12 cellular contexts compared by ENCODE assay signal in the genomic region with DNA sequence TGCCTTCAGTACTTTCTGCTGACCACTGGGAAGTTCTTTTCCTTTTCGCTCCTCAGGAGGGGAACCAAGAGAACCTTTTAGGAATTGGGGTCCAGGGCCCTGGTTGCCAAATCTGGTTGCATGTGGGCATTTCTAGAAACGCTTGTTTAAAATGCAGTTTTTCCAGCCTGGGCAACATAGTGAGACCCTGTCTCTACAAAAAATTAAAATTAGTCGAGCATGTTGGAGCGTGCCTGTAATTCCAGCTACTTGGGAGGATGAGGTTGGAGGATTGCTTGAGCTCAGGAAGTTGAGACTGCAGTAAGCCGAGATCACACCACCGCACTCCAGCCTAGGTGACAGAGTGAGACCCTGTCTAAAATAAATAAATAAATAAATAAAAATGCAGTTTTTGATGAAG. TPM values are rescaled to one million over a fixed set of nuclear protein-coding genes. Genes with fewer than 3 reads are reported as not detected.
A peak's percentile ranks its signal among the peaks of the same experiment; 100 is the strongest.
DNase-seq lines count a peak whose midpoint lies in the region; ATAC-seq, FAIRE-seq and TF ChIP-seq lines count a peak whose summit lies in the region.
"Had no signal": no experiment of that assay in that cellular context is flagged by ENCODE, and none has a peak within 500 bp of the region (broad histone marks: within the 10 kb centered on the region; RNA-seq: fewer than 3 reads in every experiment).

No MANE protein-coding gene starts in this region.

- POLR2A ChIA-PET in A673 (lab: Charles Lee; ENCODE audit: low non-redundant PET), result no interaction called here
- POLR2A ChIA-PET in HCT116 (lab: Charles Lee), result interaction anchor here (1.0 to 1.6 kb wide), 2 partner anchors 10 to 47 kb away, joined by 4 to 6 read pairs; no protein-coding TSS in a partner anchor
- POLR2A ChIA-PET in activated naive CD8-positive, alpha-beta T cell treated with anti-CD3 and anti-CD28 coated beads, Interleukin-2, amount 10 ng/mL, durations not matched to agents 7 days and 5 days (lab: Charles Lee), result interaction anchor here (0.9 to 3.9 kb wide), 3 partner anchors 28 to 75 kb away, joined by 4 to 24 read pairs (median 18); partner anchors contain the start of genes CDK5RAP3 and SP2
- POLR2A ChIA-PET in HepG2 (lab: Yijun Ruan, JAX), result interaction anchor here (1.6 to 3.0 kb wide), 13 partner anchors 8 to 111 kb away, joined by 4 to 67 read pairs (median 16); partner anchors contain the start of genes CDK5RAP3, LRRC46, MRPL10 and NFE2L1

- peaks cover 14% of the 10 kb centered on the region for H3K79me2 ChIP-seq in HCT116 (ENCODE audit: insufficient read depth, low read length)
- H3K79me2 ChIP-seq in HepG2 (ENCODE audit: insufficient read depth, low read length), result peaks cover 20% of the 10 kb centered on the region

- peak overlapping the region; percentile 97 for H3K4me3 Mint-ChIP-seq in activated naive CD8-positive, alpha-beta T cell treated with anti-CD3 and anti-CD28 coated beads, Interleukin-2, amount 10 ng/mL, durations not matched to agents 7 days and 5 days

- no peaks in the 10 kb centered on the region for H3K27me3 Mint-ChIP-seq in activated naive CD8-positive, alpha-beta T cell treated with anti-CD3 and anti-CD28 coated beads, Interleukin-2, amount 10 ng/mL, durations not matched to agents 7 days and 5 days

- H3K4me2 ChIP-seq in HCT116 (ENCODE audit: low read length) (peak overlapping the region; percentile 95), HepG2 (ENCODE audit: low read depth, low read length) (peak overlapping the region; percentile 97)

- CTCF ChIA-PET in A673 (lab: Charles Lee), result no interaction called here
- CTCF ChIA-PET in HCT116 (lab: Charles Lee), result interaction anchor here (1.2 to 2.3 kb wide), 6 partner anchors 15 to 102 kb away, joined by 4 to 13 read pairs (median 4); partner anchors contain the start of genes CDK5RAP3, PRR15L and SCRN2
- CTCF ChIA-PET in HepG2 (lab: Yijun Ruan, JAX; ENCODE audit: low intra/inter-chr PET ratio, low total read pairs), result no interaction called here

- H3K9me3 ChIP-seq in A673 (ENCODE audit: low read depth, low read length, poor library complexity, severe bottlenecking) (no peaks in the 10 kb centered on the region), HCT116 (ENCODE audit: control insufficient read depth in 1 of 2, insufficient read depth in 1 of 2, low read depth in 1 of 2, low read length in 2 of 2) (no peaks in the 10 kb centered on the region), HepG2 (ENCODE audit: low read length) (no peaks in the 10 kb centered on the region)
- H3K9me3 ChIP-seq: vagina had no signal

- in situ Hi-C loops in HepG2 (cut with HindIII; ENCODE audit: extremely low pct_ligation_motif_present, low pct_unique_long_range_greater_than_20kb), result no loop called here

- TF ChIP-seq POLR2A in HCT116 (IDR thresholded peaks at IDR 0.05; ENCODE audit: borderline replicate concordance, extremely low read depth, insufficient read depth, insufficient read length), result no peak
- TF ChIP-seq POLR2A in HepG2 (IDR thresholded peaks at IDR 0.05; ENCODE audit: insufficient read depth in 1 of 2, low read depth in 2 of 2, low read length in 2 of 2), result no peak

- no peak overlapping the region for H2AFZ ChIP-seq in HCT116 (ENCODE audit: low read depth, low read length, poor library complexity, severe bottlenecking)
- H2AFZ ChIP-seq in HepG2 (ENCODE audit: low read length), result no peak overlapping the region

- 54% methylated on average over 6 of the region's 6 CpGs for WGBS in HepG2 (ENCODE audit: low lambda C conversion rate)

- FAIRE-seq in HepG2 (lab: Jason Lieb, UNC), result no peak
- FAIRE-seq: H54 had no signal

- no peak for TF ChIP-seq RAD21 in HCT116 (IDR thresholded peaks at IDR 0.05; ENCODE audit: low read depth)
- TF ChIP-seq RAD21 in HepG2 (CRISPR knock-in tag; IDR thresholded peaks at IDR 0.05), result no peak

- H3K4me3 ChIP-seq in A673 (ENCODE audit: low read depth, low read length, poor library complexity, severe bottlenecking), result peak overlapping the region; percentile 63
- peak overlapping the region; percentile 88 to 92 for H3K4me3 ChIP-seq in HCT116 (replicated peaks in 1 of 2; ENCODE audit: low read depth in 1 of 2, low read length in 2 of 2)
- peak overlapping the region; percentile 75 to 87 (median 76) for H3K4me3 ChIP-seq in HepG2 (replicated peaks in 1 of 3; ENCODE audit: insufficient read depth in 1 of 3, low read depth in 2 of 3, low read length in 3 of 3)

- no peak for TF ChIP-seq CTCF in A673 (conservative IDR thresholded peaks at IDR 0.05; ENCODE audit: low read depth, low read length)
- TF ChIP-seq CTCF in HCT116 (IDR thresholded peaks at IDR 0.05 in 2 of 3, conservative IDR thresholded peaks at IDR 0.05 in 1 of 3; ENCODE audit: borderline replicate concordance in 1 of 3, insufficient read depth in 1 of 3, low read depth in 2 of 3, low read length in 2 of 3), result no peak
- TF ChIP-seq CTCF in HepG2 (CRISPR knock-in tag; IDR thresholded peaks at IDR 0.05), result no peak

- BruUV-seq in A673 (replicated peaks; lab: Mats Ljungman, UMichigan), result no TSS peak
- BruUV-seq in HCT116 (replicated peaks; lab: Mats Ljungman, UMichigan), result no TSS peak
- BruUV-seq in HepG2 (replicated peaks; lab: Mats Ljungman, UMichigan), result no TSS peak

- RAD21 ChIA-PET in HCT116 (lab: Charles Lee; ENCODE audit: low non-redundant PET in 1 of 2, low total read pairs in 2 of 2, uncharacterized antibody in 2 of 2, unreplicated experiment in 2 of 2), result no interaction called here

- peak overlapping the region; percentile 90 for H3K9ac ChIP-seq in HCT116 (ENCODE audit: low read length)
- peak overlapping the region; percentile 90 for H3K9ac ChIP-seq in HepG2 (ENCODE audit: insufficient read depth, low read depth, low read length)

- H3K27ac Mint-ChIP-seq in activated naive CD8-positive, alpha-beta T cell treated with anti-CD3 and anti-CD28 coated beads, Interleukin-2, amount 10 ng/mL, durations not matched to agents 7 days and 5 days, result peak overlapping the region; percentile 78

- TF ChIP-seq EP300 in HepG2 (IDR thresholded peaks at IDR 0.05; ENCODE audit: low read depth in 2 of 2, low read length in 2 of 2) (no peak), HepG2 (CRISPR knock-in tag; IDR thresholded peaks at IDR 0.05; ENCODE audit: borderline replicate concordance) (no peak)

- peaks cover 42% of the 10 kb centered on the region for H3K4me1 Mint-ChIP-seq in activated naive CD8-positive, alpha-beta T cell treated with anti-CD3 and anti-CD28 coated beads, Interleukin-2, amount 10 ng/mL, durations not matched to agents 7 days and 5 days

- peaks cover 2% of the 10 kb centered on the region for H3K9me3 Mint-ChIP-seq in activated naive CD8-positive, alpha-beta T cell treated with anti-CD3 and anti-CD28 coated beads, Interleukin-2, amount 10 ng/mL, durations not matched to agents 7 days and 5 days

- DNase-seq in A673 (ENCODE audit: low spot score) (no peak), HCT116 (ENCODE audit: low read depth, low spot score) (no peak), HepG2 (ENCODE audit: low spot score) (no peak), NCI-H2196 (lab: John Stamatoyannopoulos, UW; ENCODE audit: unreplicated experiment) (no peak)
- no peak for DNase-seq in activated naive CD8-positive, alpha-beta T cell treated with anti-CD3 and anti-CD28 coated beads, Interleukin-2, amount 10 ng/mL, durations not matched to agents 7 days and 5 days
- DNase-seq in activated effector memory CD4-positive, alpha-beta T cell treated with anti-CD3 and anti-CD28 coated beads, Interleukin-2, amount 50 U/mL, for 16 hours, result no peak
- no peak for DNase-seq in activated CD4-positive, CD25-positive, alpha-beta regulatory T cell (lab: John Stamatoyannopoulos, UW)
- DNase-seq: effector CD8-positive, alpha-beta T cell; NCI-H1092 had no signal

- ATAC-seq in HCT116 (no peak), HepG2 (no peak), HG03025 (IDR thresholded peaks at IDR 0.05; ENCODE audit: low FRiP score, unreplicated experiment) (no peak)
- no peak for ATAC-seq in activated naive CD8-positive, alpha-beta T cell treated with anti-CD3 and anti-CD28 coated beads, Interleukin-2, amount 10 ng/mL, durations not matched to agents 7 days and 5 days (ENCODE audit: low read depth)

- H3K36me3 Mint-ChIP-seq in activated naive CD8-positive, alpha-beta T cell treated with anti-CD3 and anti-CD28 coated beads, Interleukin-2, amount 10 ng/mL, durations not matched to agents 7 days and 5 days, result peaks cover 17% of the 10 kb centered on the region

- H4K20me1 ChIP-seq in HCT116 (ENCODE audit: insufficient read depth) (no peaks in the 10 kb centered on the region), HepG2 (ENCODE audit: insufficient read depth, low read length) (no peaks in the 10 kb centered on the region)

- H3K27me3 ChIP-seq in A673 (replicated peaks; ENCODE audit: insufficient read depth, low read depth, low read length, poor library complexity) (no peaks in the 10 kb centered on the region), HCT116 (ENCODE audit: insufficient read depth, low read length) (no peaks in the 10 kb centered on the region), HepG2 (ENCODE audit: control insufficient read depth in 1 of 2, insufficient read depth in 2 of 2, low read length in 2 of 2) (no peaks in the 10 kb centered on the region)
- H3K27me3 ChIP-seq: vagina had no signal

- intact Hi-C loops in A673 (cut with micrococcal nuclease; ENCODE audit: unreplicated experiment), result loop anchor here (10.0 kb wide), 1 partner anchor 98 kb away; the partner anchor contains the start of gene SCRN2
- intact Hi-C loops in HCT116 (cut with micrococcal nuclease), result no loop called here
- intact Hi-C loops in HepG2 (cut with micrococcal nuclease; ENCODE audit: unreplicated experiment), result no loop called here

- H3K36me3 ChIP-seq in A673 (ENCODE audit: insufficient read depth, low read length, poor library complexity, severe bottlenecking) (no peaks in the 10 kb centered on the region), HCT116 (ENCODE audit: control insufficient read depth in 1 of 2, insufficient read depth in 2 of 2, low read length in 2 of 2) (peaks cover 10 to 12% of the 10 kb centered on the region in 2 experiments; a peak in 3 of 4 replicates), HepG2 (replicated peaks in 1 of 2; ENCODE audit: control insufficient read depth in 1 of 2, insufficient read depth in 2 of 2, low read length in 2 of 2) (peaks cover 6 to 35% of the 10 kb centered on the region in 2 experiments)

- H3K4me1 ChIP-seq in A673 (ENCODE audit: insufficient read depth, low read length, poor library complexity, severe bottlenecking), result peaks cover 5% of the 10 kb centered on the region
- peaks cover 22 to 55% of the 10 kb centered on the region in 2 experiments for H3K4me1 ChIP-seq in HCT116 (ENCODE audit: control insufficient read depth in 1 of 2, insufficient read depth in 2 of 2, low read length in 2 of 2)
- H3K4me1 ChIP-seq in HepG2 (ENCODE audit: insufficient read depth, low read length), result peaks cover 87% of the 10 kb centered on the region

- no peaks in the 10 kb centered on the region for H3K9me2 ChIP-seq in HCT116 (ENCODE audit: insufficient read depth)

- H3K27ac ChIP-seq in A673 (ENCODE audit: low read depth, low read length, poor library complexity, severe bottlenecking) (peak overlapping the region; percentile 66), HCT116 (ENCODE audit: low read depth, low read length) (peak overlapping the region; percentile 81), HepG2 (ENCODE audit: extremely low read length, insufficient read depth, low read length) (peak overlapping the region; percentile 95)

RNA-seq across cellular contexts. Expression of gene PNPO, which starts 1.2 kb away (rescaled TPM):
- total RNA-seq in A673 (2021) (12.3 and 14.6 TPM in 2 replicates), HCT116 (2021; ENCODE audit: unreplicated experiment) (74.9 TPM), HepG2 (2016; rRNA removed; fragmentation: Illumina TruSeq; extraction: Trizol) (63.3 and 110 TPM in 2 replicates)
- polyA plus RNA-seq in HCT116 (2012), result 34.5 and 36.3 TPM in 2 replicates
- 10 to 100 TPM; 32.5 to 32.8 TPM for total RNA-seq in activated naive CD8-positive, alpha-beta T cell treated with anti-CD3 and anti-CD28 coated beads, Interleukin-2, amount 10 ng/mL, durations not matched to agents 7 days and 5 days
- total RNA-seq in HepG2 (2016; cell fraction: cytosol; rRNA removed; fragmentation: Illumina TruSeq; extraction: Trizol; ENCODE audit: low read depth), result 8.6 and 9.4 TPM in 2 replicates
- total RNA-seq in HepG2 (2016; cell fraction: insoluble cytoplasmic fraction; rRNA removed; fragmentation: Illumina TruSeq; extraction: Trizol), result 66.0 and 103 TPM in 2 replicates
- total RNA-seq in HepG2 (2016; cell fraction: membrane; rRNA removed; fragmentation: Illumina TruSeq; extraction: Trizol), result 30.0 and 31.1 TPM in 2 replicates
- total RNA-seq in HepG2 (2016; cell fraction: nucleus; rRNA removed; fragmentation: Illumina TruSeq; extraction: Trizol), result 31.0 and 31.3 TPM in 2 replicates
- 47.9 and 48.1 TPM in 2 replicates for polyA plus RNA-seq in HepG2 (2011; rRNA removed)
- polyA plus RNA-seq in HepG2 (2011; cell fraction: cytosol; rRNA removed), result 42.3 and 49.3 TPM in 2 replicates
- polyA plus RNA-seq in HepG2 (2011; cell fraction: nucleus; rRNA removed), result 24.7 and 35.1 TPM in 2 replicates
- 19.7 and 25.0 TPM in 2 replicates for polyA plus RNA-seq in HepG2 (2012)
- polyA plus RNA-seq in HepG2 (2016; cell fraction: cytosol; fragmentation: Illumina TruSeq; extraction: Trizol; ENCODE audit: low read depth), result 4.4 and 5.2 TPM in 2 replicates
- polyA plus RNA-seq in HepG2 (2016; cell fraction: insoluble cytoplasmic fraction; fragmentation: Illumina TruSeq; extraction: Trizol; ENCODE audit: low read depth), result 60.3 and 63.0 TPM in 2 replicates
- polyA plus RNA-seq in HepG2 (2016; cell fraction: membrane; fragmentation: Illumina TruSeq; extraction: Trizol; ENCODE audit: low read depth), result 18.9 and 19.7 TPM in 2 replicates
- 38.2 and 38.8 TPM in 2 replicates for polyA plus RNA-seq in HepG2 (2016; cell fraction: nucleus; fragmentation: Illumina TruSeq; extraction: Trizol; ENCODE audit: insufficient read depth, low read depth)
- 64.3 and 90.4 TPM in 2 replicates for polyA minus RNA-seq in HepG2 (2011; rRNA and poly(A)+ RNA removed; ENCODE audit: low replicate concordance)
- polyA minus RNA-seq in HepG2 (2011; cell fraction: cytosol; rRNA and poly(A)+ RNA removed), result 33.1 and 41.3 TPM in 2 replicates
- 24.2 and 35.4 TPM in 2 replicates for polyA minus RNA-seq in HepG2 (2011; cell fraction: nucleus; rRNA and poly(A)+ RNA removed)

RNA-seq across cellular contexts. Expression of gene PRR15L, which starts 15.1 kb away (rescaled TPM):
- total RNA-seq in A673 (2021) (not detected in 2 replicates), HCT116 (2021; ENCODE audit: unreplicated experiment) (0.34 TPM), HepG2 (2016; rRNA removed; fragmentation: Illumina TruSeq; extraction: Trizol) (2.0 and 2.4 TPM in 2 replicates)
- 0.84 and 0.99 TPM in 2 replicates for polyA plus RNA-seq in HCT116 (2012)
- total RNA-seq in activated naive CD8-positive, alpha-beta T cell treated with anti-CD3 and anti-CD28 coated beads, Interleukin-2, amount 10 ng/mL, durations not matched to agents 7 days and 5 days, result not detected
- 0.40 and 0.62 TPM in 2 replicates for total RNA-seq in HepG2 (2016; cell fraction: cytosol; rRNA removed; fragmentation: Illumina TruSeq; extraction: Trizol; ENCODE audit: low read depth)
- total RNA-seq in HepG2 (2016; cell fraction: insoluble cytoplasmic fraction; rRNA removed; fragmentation: Illumina TruSeq; extraction: Trizol), result 1.9 and 2.5 TPM in 2 replicates
- total RNA-seq in HepG2 (2016; cell fraction: membrane; rRNA removed; fragmentation: Illumina TruSeq; extraction: Trizol), result 0.93 and 1.0 TPM in 2 replicates
- 0.65 and 0.88 TPM in 2 replicates for total RNA-seq in HepG2 (2016; cell fraction: nucleus; rRNA removed; fragmentation: Illumina TruSeq; extraction: Trizol)
- polyA plus RNA-seq in HepG2 (2011; rRNA removed), result 0.44 and 0.47 TPM in 2 replicates
- polyA plus RNA-seq in HepG2 (2011; cell fraction: cytosol; rRNA removed), result 0.64 and 0.77 TPM in 2 replicates
- 0.37 and 0.81 TPM in 2 replicates for polyA plus RNA-seq in HepG2 (2011; cell fraction: nucleus; rRNA removed)
- 0.49 and 0.95 TPM in 2 replicates for polyA plus RNA-seq in HepG2 (2012)
- polyA plus RNA-seq in HepG2 (2016; cell fraction: cytosol; fragmentation: Illumina TruSeq; extraction: Trizol; ENCODE audit: low read depth), result 0.11 and 0.28 TPM in 2 replicates
- polyA plus RNA-seq in HepG2 (2016; cell fraction: insoluble cytoplasmic fraction; fragmentation: Illumina TruSeq; extraction: Trizol; ENCODE audit: low read depth), result 2.2 TPM in 2 replicates
- polyA plus RNA-seq in HepG2 (2016; cell fraction: membrane; fragmentation: Illumina TruSeq; extraction: Trizol; ENCODE audit: low read depth), result 0.43 and 0.52 TPM in 2 replicates
- 1.1 and 1.2 TPM in 2 replicates for polyA plus RNA-seq in HepG2 (2016; cell fraction: nucleus; fragmentation: Illumina TruSeq; extraction: Trizol; ENCODE audit: insufficient read depth, low read depth)
- polyA minus RNA-seq in HepG2 (2011; rRNA and poly(A)+ RNA removed; ENCODE audit: low replicate concordance), result 1.4 TPM in 1 of 2 replicates, not detected in the other
- polyA minus RNA-seq in HepG2 (2011; cell fraction: cytosol; rRNA and poly(A)+ RNA removed), result 0.40 and 0.44 TPM in 2 replicates
- polyA minus RNA-seq in HepG2 (2011; cell fraction: nucleus; rRNA and poly(A)+ RNA removed), result 0.62 TPM in 1 of 2 replicates, not detected in the other

RNA-seq across cellular contexts. Expression of gene CDK5RAP3, which starts 28.3 kb away (rescaled TPM):
- total RNA-seq in A673 (2021), result 172 and 204 TPM in 2 replicates
- 255 TPM for total RNA-seq in HCT116 (2021; ENCODE audit: unreplicated experiment)
- polyA plus RNA-seq in HCT116 (2012), result 315 and 319 TPM in 2 replicates
- 100 to 1,000 TPM; 286 to 287 TPM for total RNA-seq in activated naive CD8-positive, alpha-beta T cell treated with anti-CD3 and anti-CD28 coated beads, Interleukin-2, amount 10 ng/mL, durations not matched to agents 7 days and 5 days
- total RNA-seq in HepG2 (2016; rRNA removed; fragmentation: Illumina TruSeq; extraction: Trizol), result 86.8 and 128 TPM in 2 replicates
- 13.1 and 20.6 TPM in 2 replicates for total RNA-seq in HepG2 (2016; cell fraction: cytosol; rRNA removed; fragmentation: Illumina TruSeq; extraction: Trizol; ENCODE audit: low read depth)
- total RNA-seq in HepG2 (2016; cell fraction: insoluble cytoplasmic fraction; rRNA removed; fragmentation: Illumina TruSeq; extraction: Trizol), result 90.9 and 132 TPM in 2 replicates
- total RNA-seq in HepG2 (2016; cell fraction: membrane; rRNA removed; fragmentation: Illumina TruSeq; extraction: Trizol), result 26.2 and 30.9 TPM in 2 replicates
- total RNA-seq in HepG2 (2016; cell fraction: nucleus; rRNA removed; fragmentation: Illumina TruSeq; extraction: Trizol), result 159 and 187 TPM in 2 replicates
- polyA plus RNA-seq in HepG2 (2011; rRNA removed), result 154 and 183 TPM in 2 replicates
- 59.3 and 67.0 TPM in 2 replicates for polyA plus RNA-seq in HepG2 (2011; cell fraction: cytosol; rRNA removed)
- 2,013 and 2,090 TPM in 2 replicates for polyA plus RNA-seq in HepG2 (2011; cell fraction: nucleus; rRNA removed)
- polyA plus RNA-seq in HepG2 (2012), result 136 and 152 TPM in 2 replicates
- polyA plus RNA-seq in HepG2 (2016; cell fraction: cytosol; fragmentation: Illumina TruSeq; extraction: Trizol; ENCODE audit: low read depth), result 10.8 and 13.3 TPM in 2 replicates
- polyA plus RNA-seq in HepG2 (2016; cell fraction: insoluble cytoplasmic fraction; fragmentation: Illumina TruSeq; extraction: Trizol; ENCODE audit: low read depth), result 72.7 and 80.7 TPM in 2 replicates
- polyA plus RNA-seq in HepG2 (2016; cell fraction: membrane; fragmentation: Illumina TruSeq; extraction: Trizol; ENCODE audit: low read depth), result 16.6 and 19.4 TPM in 2 replicates
- 373 and 385 TPM in 2 replicates for polyA plus RNA-seq in HepG2 (2016; cell fraction: nucleus; fragmentation: Illumina TruSeq; extraction: Trizol; ENCODE audit: insufficient read depth, low read depth)
- polyA minus RNA-seq in HepG2 (2011; rRNA and poly(A)+ RNA removed; ENCODE audit: low replicate concordance), result 116 and 143 TPM in 2 replicates
- 25.7 and 29.3 TPM in 2 replicates for polyA minus RNA-seq in HepG2 (2011; cell fraction: cytosol; rRNA and poly(A)+ RNA removed)
- polyA minus RNA-seq in HepG2 (2011; cell fraction: nucleus; rRNA and poly(A)+ RNA removed), result 252 and 268 TPM in 2 replicates

RNA-seq across cellular contexts. Expression of gene SP2, which starts 46.5 kb away (rescaled TPM):
- total RNA-seq in A673 (2021) (19.5 and 29.1 TPM in 2 replicates), HCT116 (2021; ENCODE audit: unreplicated experiment) (22.2 TPM), HepG2 (2016; rRNA removed; fragmentation: Illumina TruSeq; extraction: Trizol) (1.4 and 1.5 TPM in 2 replicates)
- 26.8 and 27.2 TPM in 2 replicates for polyA plus RNA-seq in HCT116 (2012)
- total RNA-seq in activated naive CD8-positive, alpha-beta T cell treated with anti-CD3 and anti-CD28 coated beads, Interleukin-2, amount 10 ng/mL, durations not matched to agents 7 days and 5 days, result 10 to 100 TPM; 28.1 to 28.2 TPM
- 0.44 and 0.71 TPM in 2 replicates for total RNA-seq in HepG2 (2016; cell fraction: cytosol; rRNA removed; fragmentation: Illumina TruSeq; extraction: Trizol; ENCODE audit: low read depth)
- 1.1 and 1.3 TPM in 2 replicates for total RNA-seq in HepG2 (2016; cell fraction: insoluble cytoplasmic fraction; rRNA removed; fragmentation: Illumina TruSeq; extraction: Trizol)
- total RNA-seq in HepG2 (2016; cell fraction: membrane; rRNA removed; fragmentation: Illumina TruSeq; extraction: Trizol), result 2.2 and 2.7 TPM in 2 replicates
- 1.6 and 2.4 TPM in 2 replicates for total RNA-seq in HepG2 (2016; cell fraction: nucleus; rRNA removed; fragmentation: Illumina TruSeq; extraction: Trizol)
- 4.2 and 4.8 TPM in 2 replicates for polyA plus RNA-seq in HepG2 (2011; rRNA removed)
- 1.9 and 2.3 TPM in 2 replicates for polyA plus RNA-seq in HepG2 (2011; cell fraction: cytosol; rRNA removed)
- polyA plus RNA-seq in HepG2 (2011; cell fraction: nucleus; rRNA removed), result 13.9 and 14.8 TPM in 2 replicates
- polyA plus RNA-seq in HepG2 (2012), result 10.5 and 11.9 TPM in 2 replicates
- 1.5 and 1.9 TPM in 2 replicates for polyA plus RNA-seq in HepG2 (2016; cell fraction: cytosol; fragmentation: Illumina TruSeq; extraction: Trizol; ENCODE audit: low read depth)
- polyA plus RNA-seq in HepG2 (2016; cell fraction: insoluble cytoplasmic fraction; fragmentation: Illumina TruSeq; extraction: Trizol; ENCODE audit: low read depth), result 6.9 and 11.6 TPM in 2 replicates
- polyA plus RNA-seq in HepG2 (2016; cell fraction: membrane; fragmentation: Illumina TruSeq; extraction: Trizol; ENCODE audit: low read depth), result 4.2 and 5.0 TPM in 2 replicates
- polyA plus RNA-seq in HepG2 (2016; cell fraction: nucleus; fragmentation: Illumina TruSeq; extraction: Trizol; ENCODE audit: insufficient read depth, low read depth), result 12.2 and 15.0 TPM in 2 replicates
- 4.3 and 7.9 TPM in 2 replicates for polyA minus RNA-seq in HepG2 (2011; rRNA and poly(A)+ RNA removed; ENCODE audit: low replicate concordance)
- polyA minus RNA-seq in HepG2 (2011; cell fraction: cytosol; rRNA and poly(A)+ RNA removed), result 2.9 and 5.7 TPM in 2 replicates
- 3.1 and 3.5 TPM in 2 replicates for polyA minus RNA-seq in HepG2 (2011; cell fraction: nucleus; rRNA and poly(A)+ RNA removed)
